In genomic region chr10:78302739-78302988, GRCh38 we compare ENCODE assay signal across 8 cellular contexts.
DNase-seq lines count a peak whose midpoint lies in the region; ATAC-seq, FAIRE-seq and TF ChIP-seq lines count a peak whose summit lies in the region.

No MANE protein-coding gene starts in this region.

- peak overlapping the region; percentile 84 for H3K27ac Mint-ChIP-seq in activated naive CD4-positive, alpha-beta T cell treated with anti-CD3 and anti-CD28 coated beads for 36 hours

- H3K27me3 ChIP-seq in GM12878 (replicated peaks in 1 of 2; ENCODE audit: control insufficient read depth in 2 of 2, insufficient read depth in 2 of 2, low read length in 1 of 2), result peaks cover 0 to 5% of the 10 kb centered on the region in 2 experiments; a peak in 2 of 4 replicates
- no peaks in the 10 kb centered on the region for H3K27me3 ChIP-seq in transverse colon

- no peaks in the 10 kb centered on the region for H3K79me2 ChIP-seq in GM12878 (ENCODE audit: control insufficient read depth, insufficient read depth, low read length)

- peak overlapping the region; percentile 87 for H2AFZ ChIP-seq in GM12878 (ENCODE audit: control insufficient read depth, low read depth, low read length)

- no peak for ATAC-seq in GM12878
- ATAC-seq in GM18502 (IDR thresholded peaks at IDR 0.05; ENCODE audit: poor library complexity, unreplicated experiment), result no peak

- TF ChIP-seq CTCF in GM12878 (IDR thresholded peaks at IDR 0.05 in 2 of 3, conservative IDR thresholded peaks at IDR 0.05 in 1 of 3; ENCODE audit: control insufficient read depth in 2 of 3, extremely low read depth in 1 of 3, insufficient read depth in 1 of 3, low read depth in 3 of 3, low read length in 3 of 3) (no peak), transverse colon (IDR thresholded peaks at IDR 0.05) (no peak)

- RAD21 ChIA-PET in GM12878 (lab: Charles Lee; ENCODE audit: unreplicated experiment), result interaction anchor here (0.5 to 1.5 kb wide), 4 partner anchors 43 to 257 kb away, joined by 3 to 4 read pairs (median 3); no protein-coding TSS in a partner anchor

- WGBS in GM12878 (ENCODE audit: insufficient coverage, insufficient replicate concordance, low lambda C conversion rate, missing lambda C conversion rate), result 9% methylated on average over 3 of the region's 3 CpGs
- 7% methylated on average over 3 of the region's 3 CpGs; no CpG with 5 or more reads in 1 of the 2 donors for WGBS in transverse colon (ENCODE audit: low coverage in 1 of 2), 2 donors

- POLR2A ChIA-PET in GM12878 (lab: Charles Lee), result no interaction called here

- H3K36me3 Mint-ChIP-seq in activated naive CD4-positive, alpha-beta T cell treated with anti-CD3 and anti-CD28 coated beads for 36 hours (ENCODE audit: low read depth), result no peaks in the 10 kb centered on the region

- H3K9me3 ChIP-seq in GM12878 (replicated peaks; ENCODE audit: control insufficient read depth, insufficient read depth, low read length) (no peaks in the 10 kb centered on the region), transverse colon (no peaks in the 10 kb centered on the region)

- BruUV-seq in GM12878 (replicated peaks; lab: Mats Ljungman, UMichigan), result no TSS peak

- peak overlapping the region; percentile 52 for H3K9ac ChIP-seq in GM12878 (ENCODE audit: control insufficient read depth, insufficient read depth, low read length)

- peak overlapping the region; percentile 35 for H3K27ac ChIP-seq in GM12878 (ENCODE audit: control insufficient read depth, insufficient read depth)
- peak overlapping the region; percentile 89 to 93 (median 90) for H3K27ac ChIP-seq in transverse colon

- peak overlapping the region; percentile 64 for H3K4me3 ChIP-seq in GM12878
- H3K4me3 ChIP-seq in transverse colon, result peak overlapping the region; percentile 45 to 73 (median 59)

- peak overlapping the region; percentile 86 for H3K4me2 ChIP-seq in GM12878 (ENCODE audit: control insufficient read depth, insufficient read depth)

- SMC1A ChIA-PET in GM12878 (lab: Charles Lee; ENCODE audit: uncharacterized antibody, unreplicated experiment), result interaction anchor here (0.8 to 1.7 kb wide), 3 partner anchors 11 to 257 kb away, joined by 3 to 4 read pairs (median 3); no protein-coding TSS in a partner anchor

- TF ChIP-seq POLR2A in GM12878 (IDR thresholded peaks at IDR 0.05; ENCODE audit: low read depth, low read length), result no peak
- TF ChIP-seq POLR2A in transverse colon (IDR thresholded peaks at IDR 0.05), result no peak
- no peak for TF ChIP-seq POLR2A in H54 (IDR thresholded peaks at IDR 0.05; ENCODE audit: low read depth, low read length)

- no peaks in the 10 kb centered on the region for H3K9me3 Mint-ChIP-seq in activated naive CD4-positive, alpha-beta T cell treated with anti-CD3 and anti-CD28 coated beads for 36 hours

- TF ChIP-seq EP300 in GM12878 (IDR thresholded peaks at IDR 0.05; ENCODE audit: borderline replicate concordance in 1 of 2, control insufficient read depth in 1 of 2, low read depth in 2 of 2, low read length in 2 of 2) (no peak), transverse colon (IDR thresholded peaks at IDR 0.05; ENCODE audit: low read depth) (no peak)

- H3K36me3 ChIP-seq in GM12878 (ENCODE audit: control insufficient read depth in 2 of 2, insufficient read depth in 2 of 2, low read length in 1 of 2), result no peaks in the 10 kb centered on the region
- no peaks in the 10 kb centered on the region for H3K36me3 ChIP-seq in transverse colon

- H3K4me1 Mint-ChIP-seq in activated naive CD4-positive, alpha-beta T cell treated with anti-CD3 and anti-CD28 coated beads for 36 hours (ENCODE audit: low read depth), result peaks cover 14% of the 10 kb centered on the region

- no peak for DNase-seq in activated naive CD4-positive, alpha-beta T cell treated with anti-CD3 and anti-CD28 coated beads for 36 hours
- DNase-seq in activated naive CD4-positive, alpha-beta T cell (lab: John Stamatoyannopoulos, UW), result no peak
- DNase-seq in GM12878 (ENCODE audit: low read depth, low spot score), result no peak
- peak; percentile 62 for DNase-seq in medulla oblongata (ENCODE audit: extremely low spot score)
- DNase-seq in transverse colon, result no peak
- DNase-seq in stimulated activated CD4-positive, alpha-beta T cell treated with anti-CD3 and anti-CD28 coated beads, Interleukin-2, amount 100 ng/mL, for 24 hours, result no peak
- no peak for DNase-seq in H54 (ENCODE audit: insufficient read length, low spot score)

- peak overlapping the region; percentile 82 for H3K4me3 Mint-ChIP-seq in activated naive CD4-positive, alpha-beta T cell treated with anti-CD3 and anti-CD28 coated beads for 36 hours

- TF ChIP-seq RAD21 in GM12878 (IDR thresholded peaks at IDR 0.05; ENCODE audit: insufficient read depth, low read depth, low read length), result no peak

- H3K27me3 Mint-ChIP-seq in activated naive CD4-positive, alpha-beta T cell treated with anti-CD3 and anti-CD28 coated beads for 36 hours (ENCODE audit: low read depth), result no peaks in the 10 kb centered on the region

- FAIRE-seq in GM12878 (lab: Jason Lieb, UNC), result no peak
- FAIRE-seq in H54 (lab: Jason Lieb, UNC), result no peak

- no peaks in the 10 kb centered on the region for H4K20me1 ChIP-seq in GM12878 (ENCODE audit: control insufficient read depth, insufficient read depth)

- H3K4me1 ChIP-seq in GM12878 (ENCODE audit: control insufficient read depth, insufficient read depth, low read length), result peaks cover 15% of the 10 kb centered on the region
- peaks cover 6 to 16% (median 10%) of the 10 kb centered on the region in 4 donors for H3K4me1 ChIP-seq in transverse colon

- CTCF ChIA-PET in activated naive CD4-positive, alpha-beta T cell treated with anti-CD3 and anti-CD28 coated beads for 36 hours (lab: Charles Lee), result interaction anchor here (0.6 to 4.1 kb wide), 6 partner anchors 11 to 357 kb away, joined by 3 to 18 read pairs (median 3); no protein-coding TSS in a partner anchor
- CTCF ChIA-PET in GM12878 (lab: Yijun Ruan, JAX), result interaction anchor here (0.6 to 1.8 kb wide), 9 partner anchors 12 to 355 kb away, joined by 3 to 18 read pairs (median 4); no protein-coding TSS in a partner anchor

- in situ Hi-C loops in GM12878 (cut with MboI), result no loop called here
- in situ Hi-C loops in transverse colon (cut with MboI; ENCODE audit: low pct_ligation_motif_present in 1 of 4, low pct_unique_long_range_greater_than_20kb in 1 of 4, low sequenced_read_pairs in 3 of 4), result loop anchor here in 2 of 4 donors (10.0 kb wide), 2 partner anchors 258 to 892 kb away; no protein-coding TSS in a partner anchor

- intact Hi-C loops in activated naive CD4-positive, alpha-beta T cell treated with anti-CD3 and anti-CD28 coated beads for 36 hours (cut with micrococcal nuclease), result loop anchor here (2.0 kb wide), 4 partner anchors 256 to 1046 kb away; no protein-coding TSS in a partner anchor
- intact Hi-C loops in GM12878 (cut with micrococcal nuclease; ENCODE audit: unreplicated experiment), result loop anchor here (5.0 kb wide), 1 partner anchor 255 kb away; no protein-coding TSS in a partner anchor
- intact Hi-C loops in transverse colon (cut with DNase I; ENCODE audit: low total_unique reads), result loop anchor here (10.0 kb wide), 1 partner anchor 892 kb away; no protein-coding TSS in a partner anchor

TF ChIP-seq in GM12878, 131 proteins besides CTCF, POLR2A, EP300 and RAD21:
- 0 out of 2 replicates have a peak, but pooled peaks have one; percentile 24 for TF ChIP-seq MLLT1 (IDR thresholded peaks at IDR 0.05)
- TF ChIP-seq MTA2 (IDR thresholded peaks at IDR 0.05; ENCODE audit: low read depth), result 0 out of 2 replicates have a peak, but pooled peaks have one; percentile 40
- no peak for TF ChIP-seq EZH2 (IDR thresholded peaks at IDR 0.05; ENCODE audit: borderline replicate concordance, control insufficient read depth, low read depth, low read length)
- TF ChIP-seq, protein P1, sequence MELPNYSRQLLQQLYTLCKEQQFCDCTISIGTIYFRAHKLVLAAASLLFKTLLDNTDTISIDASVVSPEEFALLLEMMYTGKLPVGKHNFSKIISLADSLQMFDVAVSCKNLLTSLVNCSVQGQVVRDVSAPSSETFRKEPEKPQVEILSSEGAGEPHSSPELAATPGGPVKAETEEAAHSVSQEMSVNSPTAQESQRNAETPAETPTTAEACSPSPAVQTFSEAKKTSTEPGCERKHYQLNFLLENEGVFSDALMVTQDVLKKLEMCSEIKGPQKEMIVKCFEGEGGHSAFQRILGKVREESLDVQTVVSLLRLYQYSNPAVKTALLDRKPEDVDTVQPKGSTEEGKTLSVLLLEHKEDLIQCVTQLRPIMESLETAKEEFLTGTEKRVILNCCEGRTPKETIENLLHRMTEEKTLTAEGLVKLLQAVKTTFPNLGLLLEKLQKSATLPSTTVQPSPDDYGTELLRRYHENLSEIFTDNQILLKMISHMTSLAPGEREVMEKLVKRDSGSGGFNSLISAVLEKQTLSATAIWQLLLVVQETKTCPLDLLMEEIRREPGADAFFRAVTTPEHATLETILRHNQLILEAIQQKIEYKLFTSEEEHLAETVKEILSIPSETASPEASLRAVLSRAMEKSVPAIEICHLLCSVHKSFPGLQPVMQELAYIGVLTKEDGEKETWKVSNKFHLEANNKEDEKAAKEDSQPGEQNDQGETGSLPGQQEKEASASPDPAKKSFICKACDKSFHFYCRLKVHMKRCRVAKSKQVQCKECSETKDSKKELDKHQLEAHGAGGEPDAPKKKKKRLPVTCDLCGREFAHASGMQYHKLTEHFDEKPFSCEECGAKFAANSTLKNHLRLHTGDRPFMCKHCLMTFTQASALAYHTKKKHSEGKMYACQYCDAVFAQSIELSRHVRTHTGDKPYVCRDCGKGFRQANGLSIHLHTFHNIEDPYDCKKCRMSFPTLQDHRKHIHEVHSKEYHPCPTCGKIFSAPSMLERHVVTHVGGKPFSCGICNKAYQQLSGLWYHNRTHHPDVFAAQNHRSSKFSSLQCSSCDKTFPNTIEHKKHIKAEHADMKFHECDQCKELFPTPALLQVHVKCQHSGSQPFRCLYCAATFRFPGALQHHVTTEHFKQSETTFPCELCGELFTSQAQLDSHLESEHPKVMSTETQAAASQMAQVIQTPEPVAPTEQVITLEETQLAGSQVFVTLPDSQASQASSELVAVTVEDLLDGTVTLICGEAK (IDR thresholded peaks at IDR 0.05; ENCODE audit: borderline replicate concordance), result peak; percentile 51
- TF ChIP-seq RAD51 (IDR thresholded peaks at IDR 0.05), result no peak
TF ChIP-seq in GM12878: peak in this region for 3.
